ENCODE assay signal across 8 cellular contexts in genomic region chr1:39132505-39133339, GRCh38.
DNase-seq lines count a peak whose midpoint lies in the region; ATAC-seq and TF ChIP-seq lines count a peak whose summit lies in the region.

No MANE protein-coding gene starts in this region.

- intact Hi-C loops in Right ventricle myocardium superior (cut with DNase I), result no loop called here

- no peak overlapping the region for H3K4me3 ChIP-seq in RWPE2 (ENCODE audit: severe bottlenecking)
- H3K4me3 ChIP-seq in foreskin fibroblast (ENCODE audit: low read depth in 1 of 2, low read length in 2 of 2), result no peak overlapping the region

- no peaks in the 10 kb centered on the region for H3K9me3 ChIP-seq in RWPE2 (ENCODE audit: severe bottlenecking)

- peaks cover 80% of the 10 kb centered on the region for H3K4me1 ChIP-seq in RWPE2 (ENCODE audit: insufficient read depth, poor library complexity, severe bottlenecking)

- no peaks in the 10 kb centered on the region for H3K27me3 ChIP-seq in RWPE2 (ENCODE audit: insufficient read depth, poor library complexity, severe bottlenecking)

- H3K27ac ChIP-seq in RWPE2 (ENCODE audit: poor library complexity, severe bottlenecking), result peak overlapping the region; percentile 95

- H3K36me3 ChIP-seq in RWPE2 (ENCODE audit: low read depth), result no peaks in the 10 kb centered on the region

- ATAC-seq in RWPE2 (ENCODE audit: low read depth) (peak; percentile 57), Right ventricle myocardium superior (ENCODE audit: poor library complexity) (peak; percentile 75), HG03196 (IDR thresholded peaks at IDR 0.05; ENCODE audit: unreplicated experiment) (no peak), GM18867 (IDR thresholded peaks at IDR 0.05; ENCODE audit: unreplicated experiment) (no peak)

- POLR2A ChIA-PET in GM10248 (lab: Yijun Ruan, JAX), result interaction anchor here (0.6 kb wide), 1 partner anchor 84 kb away, joined by 5 read pairs; no protein-coding TSS in a partner anchor

- TF ChIP-seq CTCF in RWPE2 (IDR thresholded peaks at IDR 0.05; ENCODE audit: poor library complexity, severe bottlenecking), result peak; percentile 45
- TF ChIP-seq CTCF in GM10248 (IDR thresholded peaks at IDR 0.05; ENCODE audit: control extremely low read depth, extremely low read depth, low read depth, missing control alignments), result no peak
- TF ChIP-seq CTCF in foreskin fibroblast (IDR thresholded peaks at IDR 0.05; ENCODE audit: low read depth, low read length), result no peak

- DNase-seq in ELF-1 (ENCODE audit: low read depth, low spot score) (peak; percentile 97), RWPE2 (ENCODE audit: low spot score) (peak; percentile 75), Right ventricle myocardium superior (peak; percentile 79), pons (ENCODE audit: low spot score) (peak; percentile 75), GM10248 (ENCODE audit: extremely low spot score) (no peak), foreskin fibroblast (no peak)

- CTCF ChIA-PET in GM10248 (lab: Yijun Ruan, JAX), result interaction anchor here (0.9 to 1.6 kb wide), 6 partner anchors 24 to 474 kb away, joined by 3 to 6 read pairs (median 3); no protein-coding TSS in a partner anchor

Comparison
In these comparisons a context has a peak if more than half of its experiments do, and no peak if none do; other contexts are left out.
1. DNase-seq: peak in ELF-1 (single experiment), RWPE2 (single experiment), Right ventricle myocardium superior (single experiment) and pons (single experiment); none in GM10248 (single experiment) and foreskin fibroblast (0 of 2).
2. ATAC-seq: peak in RWPE2 (single experiment) and Right ventricle myocardium superior (single experiment); none in HG03196 (single experiment) and GM18867 (single experiment).